ENCODE assay signal across 8 cellular contexts in genomic region chr17:81285179-81285878, GRCh38. TPM values are rescaled to one million over a fixed set of nuclear protein-coding genes. Genes with fewer than 3 reads are reported as not detected.
DNase-seq lines count a peak whose midpoint lies in the region; ATAC-seq and TF ChIP-seq lines count a peak whose summit lies in the region.

No MANE protein-coding gene starts in this region.

- intact Hi-C loops in mucosa of descending colon (cut with DNase I, micrococcal nuclease) = no loop called here

- TF ChIP-seq POLR2A in GM18505 (IDR thresholded peaks at IDR 0.05; ENCODE audit: borderline replicate concordance, extremely low read depth, insufficient read depth, insufficient read length) = peak; percentile 63

- no peak for TF ChIP-seq CTCF in mucosa of descending colon (IDR thresholded peaks at IDR 0.05)

- no peak for ATAC-seq in GM18505 (IDR thresholded peaks at IDR 0.05; ENCODE audit: unreplicated experiment)
- ATAC-seq in activated CD4-positive, CD25-positive, alpha-beta regulatory T cell treated with anti-CD3 and anti-CD28 coated beads, Interleukin-2, amount 50 U/mL, for 24 hours = peak; percentile 77 to 83
- peak; percentile 73 for ATAC-seq in mucosa of descending colon
- no peak for ATAC-seq in GM19324 (IDR thresholded peaks at IDR 0.05; ENCODE audit: low FRiP score, unreplicated experiment)

- no peaks in the 10 kb centered on the region for H3K9me3 ChIP-seq in mucosa of descending colon

- H3K36me3 ChIP-seq in mucosa of descending colon (ENCODE audit: low read depth) = no peaks in the 10 kb centered on the region

- DNase-seq in mucosa of descending colon = peak; percentile 50 to 86 (median 61)
- DNase-seq in stimulated activated naive CD4-positive, alpha-beta T cell treated with Interleukin-2 at 50 U/mL for 16 hours (lab: John Stamatoyannopoulos, UW) = peak; percentile 57
- no peak for DNase-seq in NCI-H1092 treated with DMSO at 0.1 percent for 48 hours (lab: John Stamatoyannopoulos, UW)
- no peak for DNase-seq in superior temporal gyrus (ENCODE audit: extremely low spot score)

- no peak overlapping the region for H3K4me3 ChIP-seq in mucosa of descending colon

- peak overlapping the region; percentile 61 for H3K27ac ChIP-seq in cingulate gyrus (ENCODE audit: low read depth, low read length)

- H3K4me1 ChIP-seq in mucosa of descending colon (ENCODE audit: low read depth) = no peaks in the 10 kb centered on the region

RNA-seq across cellular contexts. Expression of gene SLC38A10, which starts 9.8 kb away (rescaled TPM):
- 10 to 100 TPM; 77.0 to 95.3 (median 94.0) TPM for total RNA-seq in mucosa of descending colon

RNA-seq across cellular contexts. Expression of gene NDUFAF8, which starts 46.2 kb away (rescaled TPM):
- 10 to 100 TPM; 24.5 to 31.6 (median 31.2) TPM for total RNA-seq in mucosa of descending colon

RNA-seq across cellular contexts. Expression of gene TEPSIN, which starts 46.5 kb away (rescaled TPM):
- total RNA-seq in mucosa of descending colon = 10 to 100 TPM; 37.4 to 60.2 (median 50.0) TPM

Comparison
In these comparisons a context has a peak if more than half of its experiments do, and no peak if none do; other contexts are left out.
1. ATAC-seq: peak in activated CD4-positive, CD25-positive, alpha-beta regulatory T cell treated with anti-CD3 and anti-CD28 coated beads, Interleukin-2, amount 50 U/mL, for 24 hours (2 of 2) and mucosa of descending colon (single experiment); none in GM18505 (single experiment) and GM19324 (single experiment).
2. DNase-seq: peak in mucosa of descending colon (3 of 3) and stimulated activated naive CD4-positive, alpha-beta T cell treated with Interleukin-2 at 50 U/mL for 16 hours (single experiment); none in NCI-H1092 treated with DMSO at 0.1 percent for 48 hours (single experiment) and superior temporal gyrus (single experiment).